ENCODE assay signal across 8 cellular contexts in genomic region chr1:117928881-117929339, GRCh38. TPM values are rescaled to one million over a fixed set of nuclear protein-coding genes. Genes with fewer than 3 reads are reported as not detected.
DNase-seq lines count a peak whose midpoint lies in the region; ATAC-seq and TF ChIP-seq lines count a peak whose summit lies in the region.

No MANE protein-coding gene starts in this region.

- DNase-seq in A172 (ENCODE audit: low spot score): peak; percentile 58
- DNase-seq in NCI-H1092 (lab: John Stamatoyannopoulos, UW): peak; percentile 16
- peak; percentile 45 for DNase-seq in T1000 (lab: John Stamatoyannopoulos, UW)
- DNase-seq in dedifferentiated amniotic fluid mesenchymal stem cell (ENCODE audit: extremely low spot score): peak; percentile 59
- DNase-seq in left kidney (ENCODE audit: low read depth, low spot score): peak; percentile 86
- DNase-seq in stimulated activated CD4-positive, alpha-beta T cell treated with anti-CD3 and anti-CD28 coated beads, TNF-alpha, amount 100 ng/mL, for 1 hour (ENCODE audit: low read depth in 3 of 3, low spot score in 1 of 3): peak in 2 of 3 donors; percentile 3 to 4

- ATAC-seq in HG02763 (IDR thresholded peaks at IDR 0.05; ENCODE audit: unreplicated experiment): peak; percentile 29

- TF ChIP-seq CTCF in GM12873 (IDR thresholded peaks at IDR 0.05; ENCODE audit: insufficient read depth, low read depth, low read length, missing control alignments): peak; percentile 17

RNA-seq across cellular contexts. Expression of gene GDAP2, which starts 0.5 kb away (rescaled TPM):
- total RNA-seq in A172 (2014; rRNA removed; shearing (Covaris generic)): 24.1 and 25.3 TPM in 2 replicates

RNA-seq across cellular contexts. Expression of gene WDR3, which starts 0.6 kb away (rescaled TPM):
- 40.7 and 53.2 TPM in 2 replicates for total RNA-seq in A172 (2014; rRNA removed; shearing (Covaris generic))

Comparison
In these comparisons a context has a peak if more than half of its experiments do, and no peak if none do; other contexts are left out.
1. Peak in every context shown above with its lines: DNase-seq and ATAC-seq.
2. DNase-seq: peak in every context shown above with its lines; median percentile 86 in left kidney; 59 in dedifferentiated amniotic fluid mesenchymal stem cell; 58 in A172; 45 in T1000; 16 in NCI-H1092; 4 in stimulated activated CD4-positive, alpha-beta T cell treated with anti-CD3 and anti-CD28 coated beads, TNF-alpha, amount 100 ng/mL, for 1 hour.